In the genomic region with DNA sequence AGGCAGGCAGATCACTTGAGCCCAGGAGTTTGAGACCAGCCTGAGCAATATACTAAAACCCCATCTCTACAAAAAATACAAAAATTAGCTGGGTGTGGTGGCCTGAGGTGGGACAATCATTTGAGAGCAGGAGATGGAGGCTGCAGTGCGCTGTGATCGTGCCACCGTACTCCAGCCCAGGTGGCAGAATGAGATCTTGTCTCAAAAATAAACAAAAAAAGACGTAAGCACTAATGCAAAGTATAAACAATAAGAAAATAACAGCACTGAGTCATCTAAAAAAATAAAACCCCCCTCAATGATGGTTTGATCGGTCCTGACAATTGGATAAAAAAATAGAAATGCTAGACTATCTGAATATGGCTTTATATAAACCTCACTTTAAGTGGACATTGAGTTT, we compare ENCODE assay signal across 18 cellular contexts. TPM values are rescaled to one million over a fixed set of nuclear protein-coding genes. Genes with fewer than 3 reads are reported as not detected.
DNase-seq lines count a peak whose midpoint lies in the region; ATAC-seq and TF ChIP-seq lines count a peak whose summit lies in the region.
"Had no signal": no experiment of that assay in that cellular context is flagged by ENCODE, and none has a peak within 500 bp of the region (broad histone marks: within the 10 kb centered on the region; RNA-seq: fewer than 3 reads in every experiment).

No MANE protein-coding gene starts in this region.

- H2AFZ ChIP-seq in OCI-LY7 (ENCODE audit: low read length) = no peak overlapping the region

- H3K4me1 Mint-ChIP-seq in activated naive CD4-positive, alpha-beta T cell treated with anti-CD3 and anti-CD28 coated beads for 36 hours (ENCODE audit: low read depth) = peaks cover 52% of the 10 kb centered on the region
- peaks cover 67% of the 10 kb centered on the region for H3K4me1 Mint-ChIP-seq in dendritic cell treated with granulocyte-macrophage colony-stimulating factor and Interleukin-4, amounts not matched to agents 40 ng/mL and 50 ng/mL, for 4 days (ENCODE audit: low read depth)
- H3K4me1 Mint-ChIP-seq in stimulated activated effector memory CD8-positive, alpha-beta T cell treated with anti-CD3 and anti-CD28 coated beads, Interleukin-12 subunit alpha, Interleukin-12 subunit beta, amount 100 ng/mL, for 72 hours = peaks cover 61% of the 10 kb centered on the region

- no peaks in the 10 kb centered on the region for H3K9me3 Mint-ChIP-seq in activated naive CD4-positive, alpha-beta T cell treated with anti-CD3 and anti-CD28 coated beads for 36 hours
- no peaks in the 10 kb centered on the region for H3K9me3 Mint-ChIP-seq in dendritic cell treated with granulocyte-macrophage colony-stimulating factor and Interleukin-4, amounts not matched to agents 40 ng/mL and 50 ng/mL, for 4 days
- H3K9me3 Mint-ChIP-seq in stimulated activated effector memory CD8-positive, alpha-beta T cell treated with anti-CD3 and anti-CD28 coated beads, Interleukin-12 subunit alpha, Interleukin-12 subunit beta, amount 100 ng/mL, for 72 hours = no peaks in the 10 kb centered on the region
- H3K9me3 Mint-ChIP-seq: H9 had no signal

- H3K36me3 ChIP-seq in OCI-LY7 (ENCODE audit: insufficient read depth, low read length) = peaks cover 24% of the 10 kb centered on the region; the same call in 1 of the 2 replicates
- H3K36me3 ChIP-seq: neutrophil, SJCRH30 had no signal

- H3K4me1 ChIP-seq in OCI-LY7 (ENCODE audit: insufficient read depth, low read length, poor library complexity, severe bottlenecking) = peaks cover 71% of the 10 kb centered on the region

- no peaks in the 10 kb centered on the region for H3K27me3 Mint-ChIP-seq in activated naive CD4-positive, alpha-beta T cell treated with anti-CD3 and anti-CD28 coated beads for 36 hours (ENCODE audit: low read depth)
- H3K27me3 Mint-ChIP-seq in dendritic cell treated with granulocyte-macrophage colony-stimulating factor and Interleukin-4, amounts not matched to agents 40 ng/mL and 50 ng/mL, for 4 days = peaks cover 12% of the 10 kb centered on the region

- peak overlapping the region; percentile 86 for H3K4me2 ChIP-seq in OCI-LY7 (ENCODE audit: low read length)

- H3K4me3 ChIP-seq in OCI-LY7 (ENCODE audit: low read depth, low read length, poor library complexity, severe bottlenecking) = peak overlapping the region; percentile 89
- H3K4me3 ChIP-seq: SJCRH30 had no signal

- H4K20me1 ChIP-seq in OCI-LY7 (ENCODE audit: insufficient read depth, low read length) = peaks cover 23% of the 10 kb centered on the region; the same call in 1 of the 2 replicates

- H3K27ac Mint-ChIP-seq in activated naive CD4-positive, alpha-beta T cell treated with anti-CD3 and anti-CD28 coated beads for 36 hours = peak overlapping the region; percentile 94
- H3K27ac Mint-ChIP-seq in dendritic cell treated with granulocyte-macrophage colony-stimulating factor and Interleukin-4, amounts not matched to agents 40 ng/mL and 50 ng/mL, for 4 days = no peak overlapping the region
- H3K27ac Mint-ChIP-seq in stimulated activated effector memory CD8-positive, alpha-beta T cell treated with anti-CD3 and anti-CD28 coated beads, Interleukin-12 subunit alpha, Interleukin-12 subunit beta, amount 100 ng/mL, for 72 hours = peak overlapping the region; percentile 79
- H3K27ac Mint-ChIP-seq: H9 had no signal

- POLR2A ChIA-PET in OCI-LY7 (lab: Charles Lee) = interaction anchor here (0.8 to 4.3 kb wide), 2 partner anchors 12 to 17 kb away, joined by 3 to 28 read pairs; no protein-coding TSS in a partner anchor

- in situ Hi-C loops in G401 (cut with HindIII; ENCODE audit: low sequenced_read_pairs) = no loop called here

- H3K27ac ChIP-seq in OCI-LY7 (ENCODE audit: low read depth, low read length, poor library complexity, severe bottlenecking) = peak overlapping the region; percentile 89
- H3K27ac ChIP-seq: epithelial cell of prostate, neutrophil, SJCRH30 had no signal

- no peak for ATAC-seq in stimulated activated effector memory CD8-positive, alpha-beta T cell treated with anti-CD3 and anti-CD28 coated beads, Interleukin-12 subunit alpha, Interleukin-12 subunit beta, amount 100 ng/mL, for 72 hours
- ATAC-seq in GM18867 (IDR thresholded peaks at IDR 0.05; ENCODE audit: unreplicated experiment) = no peak

- DNase-seq in activated naive CD4-positive, alpha-beta T cell treated with anti-CD3 and anti-CD28 coated beads for 36 hours = no peak
- DNase-seq in activated naive CD4-positive, alpha-beta T cell treated with Interleukin-2 at 50 U/mL for 16 hours = no peak
- DNase-seq in OCI-LY7 (ENCODE audit: low spot score) = no peak
- no peak for DNase-seq in stimulated activated effector memory CD8-positive, alpha-beta T cell treated with anti-CD3 and anti-CD28 coated beads, Interleukin-12 subunit alpha, Interleukin-12 subunit beta, amount 100 ng/mL, for 72 hours (ENCODE audit: low spot score in 2 of 2)
- no peak for DNase-seq in G401 (ENCODE audit: low spot score)
- no peak for DNase-seq in SIG-M5 (lab: John Stamatoyannopoulos, UW)
- DNase-seq: amygdala; H9; IMR-90; NCI-H1105 treated with DMSO at 0.1 percent for 48 hours; NCI-H345; SJCRH30; stimulated activated CD4-positive, alpha-beta T cell treated with anti-CD3 and anti-CD28 coated beads, Interleukin-4, amount 100 ng/mL, for 4 hours had no signal

- no TSS peak for BruUV-seq in OCI-LY7 (replicated peaks; lab: Mats Ljungman, UMichigan)

- intact Hi-C loops in activated naive CD4-positive, alpha-beta T cell treated with anti-CD3 and anti-CD28 coated beads for 36 hours (cut with micrococcal nuclease) = loop anchor here (2.0 to 5.0 kb wide), 3 partner anchors 15 to 132 kb away; no protein-coding TSS in a partner anchor
- intact Hi-C loops in OCI-LY7 (cut with micrococcal nuclease; ENCODE audit: unreplicated experiment) = loop anchor here (2.0 to 5.0 kb wide), 2 partner anchors 97 to 852 kb away; a partner anchor contains a TSS
- intact Hi-C loops in dendritic cell treated with granulocyte-macrophage colony-stimulating factor and Interleukin-4, amounts not matched to agents 40 ng/mL and 50 ng/mL, for 4 days (cut with micrococcal nuclease) = no loop called here

- no peaks in the 10 kb centered on the region for H3K9me2 ChIP-seq in OCI-LY7 (ENCODE audit: insufficient read depth, low read length)

- peaks cover 32% of the 10 kb centered on the region for H3K36me3 Mint-ChIP-seq in activated naive CD4-positive, alpha-beta T cell treated with anti-CD3 and anti-CD28 coated beads for 36 hours (ENCODE audit: low read depth)
- peaks cover 37% of the 10 kb centered on the region for H3K36me3 Mint-ChIP-seq in dendritic cell treated with granulocyte-macrophage colony-stimulating factor and Interleukin-4, amounts not matched to agents 40 ng/mL and 50 ng/mL, for 4 days (ENCODE audit: low read depth)
- peaks cover 53% of the 10 kb centered on the region for H3K36me3 Mint-ChIP-seq in stimulated activated effector memory CD8-positive, alpha-beta T cell treated with anti-CD3 and anti-CD28 coated beads, Interleukin-12 subunit alpha, Interleukin-12 subunit beta, amount 100 ng/mL, for 72 hours

- H3K79me2 ChIP-seq in OCI-LY7 (ENCODE audit: insufficient read depth, low read depth, low read length) = peaks cover 85% of the 10 kb centered on the region

- CTCF ChIA-PET in activated naive CD4-positive, alpha-beta T cell treated with anti-CD3 and anti-CD28 coated beads for 36 hours (lab: Charles Lee) = interaction anchor here (0.6 to 4.2 kb wide), 3 partner anchors 16 to 269 kb away, joined by 3 to 24 read pairs (median 22); a partner anchor contains a TSS
- CTCF ChIA-PET in OCI-LY7 (lab: Charles Lee; ENCODE audit: unreplicated experiment) = no interaction called here

- H3K4me3 Mint-ChIP-seq in activated naive CD4-positive, alpha-beta T cell treated with anti-CD3 and anti-CD28 coated beads for 36 hours = peak overlapping the region; percentile 88
- H3K4me3 Mint-ChIP-seq in dendritic cell treated with granulocyte-macrophage colony-stimulating factor and Interleukin-4, amounts not matched to agents 40 ng/mL and 50 ng/mL, for 4 days = peak overlapping the region; percentile 17
- H3K4me3 Mint-ChIP-seq in stimulated activated effector memory CD8-positive, alpha-beta T cell treated with anti-CD3 and anti-CD28 coated beads, Interleukin-12 subunit alpha, Interleukin-12 subunit beta, amount 100 ng/mL, for 72 hours = peak overlapping the region; percentile 73

- H3K9me3 ChIP-seq in OCI-LY7 (ENCODE audit: low read length) = no peaks in the 10 kb centered on the region
- H3K9me3 ChIP-seq: neutrophil, SJCRH30 had no signal

- TF ChIP-seq CTCF in OCI-LY7 (conservative IDR thresholded peaks at IDR 0.05; ENCODE audit: low read length) = no peak

RNA-seq across cellular contexts. Expression of a gene that starts 3.6 kb away (rescaled TPM):
- total RNA-seq in activated naive CD4-positive, alpha-beta T cell treated with anti-CD3 and anti-CD28 coated beads for 36 hours = 100 to 1,000 TPM in 1 of 2 experiments, 10 to 100 TPM in 1; 99.7 to 105 TPM
- 239 and 294 TPM in 2 replicates for total RNA-seq in OCI-LY7 (2014; rRNA removed; shearing (Covaris generic))
- total RNA-seq in OCI-LY7 (2022) = 86.5 and 91.9 TPM in 2 replicates
- 103 and 133 TPM in 2 replicates for total RNA-seq in G401 (2014; rRNA removed; shearing (Covaris generic))

RNA-seq across cellular contexts. Expression of a gene that starts 44.3 kb away (rescaled TPM):
- under 1 TPM in 1 of 2 experiments, not detected in 1; 0.44 TPM for total RNA-seq in activated naive CD4-positive, alpha-beta T cell treated with anti-CD3 and anti-CD28 coated beads for 36 hours
- total RNA-seq in OCI-LY7 (2014; rRNA removed; shearing (Covaris generic)) = not detected in 2 replicates
- not detected in 2 replicates for total RNA-seq in OCI-LY7 (2022)
- 1.3 and 2.9 TPM in 2 replicates for total RNA-seq in G401 (2014; rRNA removed; shearing (Covaris generic))
- total RNA-seq: Daoy, H9, IMR-90 had no signal

Comparison
In these comparisons a context has a peak if more than half of its experiments do, and no peak if none do; other contexts are left out.
1. H3K4me3 Mint-ChIP-seq: peak in every context shown above with its lines; median percentile 88 in activated naive CD4-positive, alpha-beta T cell treated with anti-CD3 and anti-CD28 coated beads for 36 hours; 73 in stimulated activated effector memory CD8-positive, alpha-beta T cell treated with anti-CD3 and anti-CD28 coated beads, Interleukin-12 subunit alpha, Interleukin-12 subunit beta, amount 100 ng/mL, for 72 hours; 17 in dendritic cell treated with granulocyte-macrophage colony-stimulating factor and Interleukin-4, amounts not matched to agents 40 ng/mL and 50 ng/mL, for 4 days.